ENCODE assay signal across 13 cellular contexts in the genomic region with DNA sequence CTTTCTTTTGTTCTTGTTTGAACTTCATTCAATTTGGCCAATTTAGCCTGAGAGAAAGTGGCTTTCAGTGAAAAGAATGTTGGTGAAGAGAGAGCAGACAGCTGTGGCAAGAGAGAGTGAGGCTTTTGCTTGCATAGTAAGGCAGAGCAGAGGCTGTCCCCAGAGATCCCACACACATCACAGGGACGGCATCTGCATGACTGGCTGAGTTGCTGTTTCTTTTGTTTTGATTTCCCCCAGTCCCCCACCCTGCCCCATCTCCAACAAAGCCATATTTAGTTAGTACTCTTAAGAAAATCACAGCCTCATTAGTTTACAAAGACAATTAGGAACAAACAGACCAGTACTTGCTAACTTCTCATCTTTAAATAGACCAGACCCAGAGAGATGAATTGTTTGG.
DNase-seq lines count a peak whose midpoint lies in the region; ATAC-seq and TF ChIP-seq lines count a peak whose summit lies in the region.
"Had no signal": no experiment of that assay in that cellular context is flagged by ENCODE, and none has a peak within 500 bp of the region (broad histone marks: within the 10 kb centered on the region; RNA-seq: fewer than 3 reads in every experiment).

No MANE protein-coding gene starts in this region.

- H3K27ac ChIP-seq in GM23338 (ENCODE audit: low read depth) (peak overlapping the region; percentile 91), WERI-Rb-1 (no peak overlapping the region)

- peak overlapping the region; percentile 21 for H3K4me2 ChIP-seq in GM23338

- peak; percentile 99 for ATAC-seq in GM23338
- ATAC-seq: activated naive CD8-positive, alpha-beta T cell treated with anti-CD3 and anti-CD28 coated beads, Interleukin-2, amount 50 U/mL, for 24 hours; naive thymus-derived CD4-positive, alpha-beta T cell had no signal

- 0 out of 2 replicates have a peak, but pooled peaks cover 4% of the 10 kb centered on the region for H3F3A ChIP-seq in GM23338 (replicated peaks; ENCODE audit: low read depth)

- peaks cover 30% of the 10 kb centered on the region for H3K4me1 ChIP-seq in GM23338 (ENCODE audit: insufficient read depth)

- CTCF ChIA-PET in GM10248 (lab: Yijun Ruan, JAX): interaction anchor here (1.2 kb wide), 1 partner anchor 16 kb away, joined by 3 read pairs; no protein-coding TSS in a partner anchor

- H3K4me3 Mint-ChIP-seq in GM23338: 0 out of 3 replicates have a peak overlapping the region, but pooled peaks have one; percentile 16
- H3K4me3 Mint-ChIP-seq: activated naive CD8-positive, alpha-beta T cell treated with anti-CD3 and anti-CD28 coated beads, Interleukin-2, amount 50 U/mL, for 24 hours; CD4-positive, CD25-positive, alpha-beta regulatory T cell; naive thymus-derived CD4-positive, alpha-beta T cell had no signal

- no peaks in the 10 kb centered on the region for H3K79me2 ChIP-seq in GM23338 (replicated peaks; ENCODE audit: insufficient read depth)

- H3K9me3 Mint-ChIP-seq in GM23338: no peaks in the 10 kb centered on the region
- H3K9me3 Mint-ChIP-seq: activated naive CD8-positive, alpha-beta T cell treated with anti-CD3 and anti-CD28 coated beads, Interleukin-2, amount 50 U/mL, for 24 hours had no signal

- no peaks in the 10 kb centered on the region for H3K27me3 Mint-ChIP-seq in GM23338 (ENCODE audit: insufficient read depth, low read depth, poor library complexity)
- H3K27me3 Mint-ChIP-seq: activated naive CD8-positive, alpha-beta T cell treated with anti-CD3 and anti-CD28 coated beads, Interleukin-2, amount 50 U/mL, for 24 hours had no signal

- H3K4me3 ChIP-seq in GM23338 (peak overlapping the region; percentile 15; the same call in 1 of the 2 replicates), WERI-Rb-1 (ENCODE audit: low read depth, low read length) (no peak overlapping the region)

- intact Hi-C loops in head of caudate nucleus (cut with DNase I): no loop called here

- H3K9me3 ChIP-seq in WERI-Rb-1 (ENCODE audit: severe bottlenecking): no peaks in the 10 kb centered on the region

- H3K4me1 Mint-ChIP-seq in GM23338: peaks cover 29% of the 10 kb centered on the region
- H3K4me1 Mint-ChIP-seq: activated naive CD8-positive, alpha-beta T cell treated with anti-CD3 and anti-CD28 coated beads, Interleukin-2, amount 50 U/mL, for 24 hours; CD4-positive, CD25-positive, alpha-beta regulatory T cell; naive thymus-derived CD4-positive, alpha-beta T cell had no signal

- H3K27me3 ChIP-seq in GM23338 (ENCODE audit: insufficient read depth) (no peaks in the 10 kb centered on the region), WERI-Rb-1 (ENCODE audit: insufficient read depth, low read depth, severe bottlenecking) (no peaks in the 10 kb centered on the region)

- H3K36me3 ChIP-seq in GM23338 (ENCODE audit: insufficient read depth) (no peaks in the 10 kb centered on the region), WERI-Rb-1 (no peaks in the 10 kb centered on the region)

- peaks cover 10% of the 10 kb centered on the region; the same call in 1 of the 2 replicates for H3K9me2 ChIP-seq in GM23338 (ENCODE audit: insufficient read depth)

- H2AFZ ChIP-seq in GM23338: no peak overlapping the region

- POLR2A ChIA-PET in GM10248 (lab: Yijun Ruan, JAX): no interaction called here

- no peaks in the 10 kb centered on the region for H3K36me3 Mint-ChIP-seq in GM23338 (ENCODE audit: low read depth)
- H3K36me3 Mint-ChIP-seq: CD4-positive, CD25-positive, alpha-beta regulatory T cell; naive thymus-derived CD4-positive, alpha-beta T cell had no signal

- peak; percentile 76 for DNase-seq in GM23338 (ENCODE audit: low spot score)
- DNase-seq in NCI-H1930 (lab: John Stamatoyannopoulos, UW): peak; percentile 40 to 83
- peak in 32 of 42 donors; percentile 9 to 70 (median 36) for DNase-seq in head of caudate nucleus
- peak; percentile 62 for DNase-seq in pons (ENCODE audit: low spot score)
- no peak for DNase-seq in activated CD4-positive, alpha-beta T cell treated with anti-CD3 and anti-CD28 coated beads, Interleukin-2, amount 50 U/mL, for 1 hour
- no peak for DNase-seq in WERI-Rb-1
- no peak for DNase-seq in GM10248 (ENCODE audit: extremely low spot score)
- DNase-seq: activated naive CD8-positive, alpha-beta T cell treated with anti-CD3 and anti-CD28 coated beads, Interleukin-2, amount 50 U/mL, for 24 hours; CD4-positive, CD25-positive, alpha-beta regulatory T cell; naive thymus-derived CD4-positive, alpha-beta T cell; NCI-H774; SIG-M5; small intestine had no signal

- TF ChIP-seq CTCF in GM23338 (conservative IDR thresholded peaks at IDR 0.05; ENCODE audit: low read depth in 2 of 2): no peak
- no peak for TF ChIP-seq CTCF in WERI-Rb-1 (IDR thresholded peaks at IDR 0.05; ENCODE audit: low read depth, low read length)
- no peak for TF ChIP-seq CTCF in GM10248 (IDR thresholded peaks at IDR 0.05; ENCODE audit: control extremely low read depth, extremely low read depth, low read depth, missing control alignments)

- peak overlapping the region; percentile 84 for H3K27ac Mint-ChIP-seq in GM23338
- H3K27ac Mint-ChIP-seq: activated naive CD8-positive, alpha-beta T cell treated with anti-CD3 and anti-CD28 coated beads, Interleukin-2, amount 50 U/mL, for 24 hours; CD4-positive, CD25-positive, alpha-beta regulatory T cell; naive thymus-derived CD4-positive, alpha-beta T cell had no signal

- H4K20me1 ChIP-seq in GM23338 (replicated peaks; ENCODE audit: insufficient read depth): no peaks in the 10 kb centered on the region

TF ChIP-seq in GM23338, 12 proteins besides CTCF, POLR2A, EP300 and RAD21 (continues in another document):
- TF ChIP-seq ZNF462 (CRISPR knock-in tag; IDR thresholded peaks at IDR 0.05): peak; percentile 51; the same call in 1 of the 2 replicates
- TF ChIP-seq NANOG (IDR thresholded peaks at IDR 0.05; ENCODE audit: borderline replicate concordance): peak; percentile 75; the same call in 1 of the 2 replicates
- no peak for TF ChIP-seq ZNF114 (CRISPR knock-in tag; IDR thresholded peaks at IDR 0.05)
- no peak; the same call in 1 of the 2 replicates for TF ChIP-seq CREB1 (CRISPR knock-in tag; IDR thresholded peaks at IDR 0.05; ENCODE audit: low read depth)
- TF ChIP-seq ZNF331 (CRISPR knock-in tag; IDR thresholded peaks at IDR 0.05; ENCODE audit: low read depth): no peak
- no peak for TF ChIP-seq POLR2AphosphoS5 (IDR thresholded peaks at IDR 0.05; ENCODE audit: low read depth)
- TF ChIP-seq EZH2 (IDR thresholded peaks at IDR 0.05; ENCODE audit: low read depth, unreplicated experiment): no peak

Comparison
In these comparisons a context has a peak if more than half of its experiments do, and no peak if none do; other contexts are left out.
1. DNase-seq: peak in GM23338 (single experiment), NCI-H1930 (2 of 2), head of caudate nucleus (32 of 42) and pons (single experiment); none in activated CD4-positive, alpha-beta T cell treated with anti-CD3 and anti-CD28 coated beads, Interleukin-2, amount 50 U/mL, for 1 hour (single experiment), WERI-Rb-1 (single experiment) and GM10248 (single experiment).